1 cellular context compared by ENCODE assay signal in the genomic region with DNA sequence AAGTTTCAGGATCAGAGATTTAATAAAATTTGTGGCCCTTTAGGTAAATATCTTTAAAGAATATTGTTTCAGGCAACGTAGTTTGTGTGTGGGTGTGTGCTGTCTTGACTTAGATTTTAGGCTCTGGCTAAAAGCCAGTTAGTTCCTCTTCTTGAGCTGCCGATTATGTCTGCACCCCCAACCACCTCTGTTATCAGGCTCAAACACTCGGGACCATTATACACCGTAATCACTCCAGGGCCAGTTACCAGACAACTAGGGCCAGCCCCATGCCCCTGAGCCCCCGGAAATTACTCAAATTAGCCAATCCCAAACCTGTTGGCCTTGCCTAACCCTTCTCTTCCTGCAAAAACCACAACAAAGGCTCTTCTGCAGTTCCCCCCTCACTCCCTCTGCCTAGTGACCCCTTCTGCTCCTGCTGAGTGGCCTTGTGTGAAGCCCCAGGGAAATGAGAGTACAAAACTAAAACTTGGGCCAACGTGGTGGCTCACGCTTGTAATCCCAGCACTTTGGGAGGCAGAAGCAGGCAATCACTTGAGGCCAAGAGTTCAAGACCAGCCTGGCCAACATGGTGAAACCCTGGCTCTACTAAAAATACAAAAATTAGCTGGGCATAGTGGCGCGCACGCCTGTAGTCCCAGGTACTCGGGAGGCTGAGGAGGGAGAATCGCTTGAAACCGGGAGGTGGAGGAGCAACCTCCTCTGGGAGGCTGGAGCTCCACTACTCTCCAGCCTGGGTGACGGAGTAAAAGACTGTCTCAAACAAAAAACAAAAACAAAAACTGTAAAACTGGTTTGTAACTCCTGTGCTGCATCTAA.
TF ChIP-seq lines count a peak whose summit lies in the region.

No MANE protein-coding gene starts in this region.

TF ChIP-seq in HepG2, 621 proteins besides CTCF, POLR2A, EP300 and RAD21 (continued from another document and continues in another):
- no peak for TF ChIP-seq ELK4 (CRISPR knock-in tag; IDR thresholded peaks at IDR 0.05; ENCODE audit: borderline replicate concordance)
- TF ChIP-seq, protein P1, sequence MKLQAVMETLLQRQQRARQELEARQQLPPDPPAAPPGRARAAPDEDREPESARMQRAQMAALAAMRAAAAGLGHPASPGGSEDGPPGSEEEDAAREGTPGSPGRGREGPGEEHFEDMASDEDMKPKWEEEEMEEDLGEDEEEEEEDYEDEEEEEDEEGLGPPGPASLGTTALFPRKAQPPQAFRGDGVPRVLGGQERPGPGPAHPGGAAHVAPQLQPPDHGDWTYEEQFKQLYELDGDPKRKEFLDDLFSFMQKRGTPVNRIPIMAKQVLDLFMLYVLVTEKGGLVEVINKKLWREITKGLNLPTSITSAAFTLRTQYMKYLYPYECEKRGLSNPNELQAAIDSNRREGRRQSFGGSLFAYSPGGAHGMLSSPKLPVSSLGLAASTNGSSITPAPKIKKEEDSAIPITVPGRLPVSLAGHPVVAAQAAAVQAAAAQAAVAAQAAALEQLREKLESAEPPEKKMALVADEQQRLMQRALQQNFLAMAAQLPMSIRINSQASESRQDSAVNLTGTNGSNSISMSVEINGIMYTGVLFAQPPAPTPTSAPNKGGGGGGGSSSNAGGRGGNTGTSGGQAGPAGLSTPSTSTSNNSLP (IDR thresholded peaks at IDR 0.05; ENCODE audit: low read depth, low read length) = no peak
- TF ChIP-seq, protein P2, sequence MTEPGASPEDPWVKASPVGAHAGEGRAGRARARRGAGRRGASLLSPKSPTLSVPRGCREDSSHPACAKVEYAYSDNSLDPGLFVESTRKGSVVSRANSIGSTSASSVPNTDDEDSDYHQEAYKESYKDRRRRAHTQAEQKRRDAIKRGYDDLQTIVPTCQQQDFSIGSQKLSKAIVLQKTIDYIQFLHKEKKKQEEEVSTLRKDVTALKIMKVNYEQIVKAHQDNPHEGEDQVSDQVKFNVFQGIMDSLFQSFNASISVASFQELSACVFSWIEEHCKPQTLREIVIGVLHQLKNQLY (CRISPR knock-in tag; IDR thresholded peaks at IDR 0.05) = no peak
- TF ChIP-seq, protein P3, sequence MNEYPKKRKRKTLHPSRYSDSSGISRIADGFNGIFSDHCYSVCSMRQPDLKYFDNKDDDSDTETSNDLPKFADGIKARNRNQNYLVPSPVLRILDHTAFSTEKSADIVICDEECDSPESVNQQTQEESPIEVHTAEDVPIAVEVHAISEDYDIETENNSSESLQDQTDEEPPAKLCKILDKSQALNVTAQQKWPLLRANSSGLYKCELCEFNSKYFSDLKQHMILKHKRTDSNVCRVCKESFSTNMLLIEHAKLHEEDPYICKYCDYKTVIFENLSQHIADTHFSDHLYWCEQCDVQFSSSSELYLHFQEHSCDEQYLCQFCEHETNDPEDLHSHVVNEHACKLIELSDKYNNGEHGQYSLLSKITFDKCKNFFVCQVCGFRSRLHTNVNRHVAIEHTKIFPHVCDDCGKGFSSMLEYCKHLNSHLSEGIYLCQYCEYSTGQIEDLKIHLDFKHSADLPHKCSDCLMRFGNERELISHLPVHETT (CRISPR knock-in tag; conservative IDR thresholded peaks at IDR 0.05) = no peak
- TF ChIP-seq BCL6 (CRISPR knock-in tag; IDR thresholded peaks at IDR 0.05) = peak; percentile 51; the same call in 1 of the 2 replicates
- no peak for TF ChIP-seq MAFK (conservative IDR thresholded peaks at IDR 0.05 in 1 of 2, IDR thresholded peaks at IDR 0.05 in 1 of 2; ENCODE audit: low read length in 2 of 2)
- TF ChIP-seq HDAC2 (CRISPR knock-in tag; IDR thresholded peaks at IDR 0.05) = peak; percentile 72; the same call in 1 of the 2 replicates
- no peak for TF ChIP-seq ZNF282 (IDR thresholded peaks at IDR 0.05; ENCODE audit: partially characterized antibody)
- no peak for TF ChIP-seq ZNF83 (CRISPR knock-in tag; IDR thresholded peaks at IDR 0.05; ENCODE audit: borderline replicate concordance)
- no peak for TF ChIP-seq TBX3 (IDR thresholded peaks at IDR 0.05; ENCODE audit: borderline replicate concordance)
- no peak for TF ChIP-seq FIP1L1 (IDR thresholded peaks at IDR 0.05; ENCODE audit: borderline replicate concordance, insufficient read depth, low read depth, low read length)
- TF ChIP-seq JDP2 (CRISPR knock-in tag; IDR thresholded peaks at IDR 0.05; ENCODE audit: borderline replicate concordance) = no peak
- no peak for TF ChIP-seq HNRNPUL1 (IDR thresholded peaks at IDR 0.05; ENCODE audit: low read depth, low read length)
- TF ChIP-seq, protein P4, sequence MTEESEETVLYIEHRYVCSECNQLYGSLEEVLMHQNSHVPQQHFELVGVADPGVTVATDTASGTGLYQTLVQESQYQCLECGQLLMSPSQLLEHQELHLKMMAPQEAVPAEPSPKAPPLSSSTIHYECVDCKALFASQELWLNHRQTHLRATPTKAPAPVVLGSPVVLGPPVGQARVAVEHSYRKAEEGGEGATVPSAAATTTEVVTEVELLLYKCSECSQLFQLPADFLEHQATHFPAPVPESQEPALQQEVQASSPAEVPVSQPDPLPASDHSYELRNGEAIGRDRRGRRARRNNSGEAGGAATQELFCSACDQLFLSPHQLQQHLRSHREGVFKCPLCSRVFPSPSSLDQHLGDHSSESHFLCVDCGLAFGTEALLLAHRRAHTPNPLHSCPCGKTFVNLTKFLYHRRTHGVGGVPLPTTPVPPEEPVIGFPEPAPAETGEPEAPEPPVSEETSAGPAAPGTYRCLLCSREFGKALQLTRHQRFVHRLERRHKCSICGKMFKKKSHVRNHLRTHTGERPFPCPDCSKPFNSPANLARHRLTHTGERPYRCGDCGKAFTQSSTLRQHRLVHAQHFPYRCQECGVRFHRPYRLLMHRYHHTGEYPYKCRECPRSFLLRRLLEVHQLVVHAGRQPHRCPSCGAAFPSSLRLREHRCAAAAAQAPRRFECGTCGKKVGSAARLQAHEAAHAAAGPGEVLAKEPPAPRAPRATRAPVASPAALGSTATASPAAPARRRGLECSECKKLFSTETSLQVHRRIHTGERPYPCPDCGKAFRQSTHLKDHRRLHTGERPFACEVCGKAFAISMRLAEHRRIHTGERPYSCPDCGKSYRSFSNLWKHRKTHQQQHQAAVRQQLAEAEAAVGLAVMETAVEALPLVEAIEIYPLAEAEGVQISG (CRISPR knock-in tag; IDR thresholded peaks at IDR 0.05) = no peak
- no peak for TF ChIP-seq ZSCAN25 (CRISPR knock-in tag; IDR thresholded peaks at IDR 0.05)
- TF ChIP-seq PHF8 (CRISPR knock-in tag; IDR thresholded peaks at IDR 0.05) = no peak
- no peak for TF ChIP-seq CREB3 (CRISPR knock-in tag; IDR thresholded peaks at IDR 0.05)
- TF ChIP-seq SALL1 (CRISPR knock-in tag; IDR thresholded peaks at IDR 0.05) = peak; percentile 61
- TF ChIP-seq, protein P5, sequence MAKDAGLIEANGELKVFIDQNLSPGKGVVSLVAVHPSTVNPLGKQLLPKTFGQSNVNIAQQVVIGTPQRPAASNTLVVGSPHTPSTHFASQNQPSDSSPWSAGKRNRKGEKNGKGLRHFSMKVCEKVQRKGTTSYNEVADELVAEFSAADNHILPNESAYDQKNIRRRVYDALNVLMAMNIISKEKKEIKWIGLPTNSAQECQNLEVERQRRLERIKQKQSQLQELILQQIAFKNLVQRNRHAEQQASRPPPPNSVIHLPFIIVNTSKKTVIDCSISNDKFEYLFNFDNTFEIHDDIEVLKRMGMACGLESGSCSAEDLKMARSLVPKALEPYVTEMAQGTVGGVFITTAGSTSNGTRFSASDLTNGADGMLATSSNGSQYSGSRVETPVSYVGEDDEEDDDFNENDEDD (CRISPR knock-in tag; IDR thresholded peaks at IDR 0.05; ENCODE audit: borderline replicate concordance) = no peak
- peak; percentile 70 for TF ChIP-seq HOXA3 (CRISPR knock-in tag; IDR thresholded peaks at IDR 0.05)
- TF ChIP-seq FOXK1 (CRISPR knock-in tag; IDR thresholded peaks at IDR 0.05; ENCODE audit: borderline replicate concordance, low read depth) = peak; percentile 80; the same call in 1 of the 2 replicates
- TF ChIP-seq ZBTB42 (CRISPR knock-in tag; IDR thresholded peaks at IDR 0.05) = no peak
- TF ChIP-seq, protein P6, sequence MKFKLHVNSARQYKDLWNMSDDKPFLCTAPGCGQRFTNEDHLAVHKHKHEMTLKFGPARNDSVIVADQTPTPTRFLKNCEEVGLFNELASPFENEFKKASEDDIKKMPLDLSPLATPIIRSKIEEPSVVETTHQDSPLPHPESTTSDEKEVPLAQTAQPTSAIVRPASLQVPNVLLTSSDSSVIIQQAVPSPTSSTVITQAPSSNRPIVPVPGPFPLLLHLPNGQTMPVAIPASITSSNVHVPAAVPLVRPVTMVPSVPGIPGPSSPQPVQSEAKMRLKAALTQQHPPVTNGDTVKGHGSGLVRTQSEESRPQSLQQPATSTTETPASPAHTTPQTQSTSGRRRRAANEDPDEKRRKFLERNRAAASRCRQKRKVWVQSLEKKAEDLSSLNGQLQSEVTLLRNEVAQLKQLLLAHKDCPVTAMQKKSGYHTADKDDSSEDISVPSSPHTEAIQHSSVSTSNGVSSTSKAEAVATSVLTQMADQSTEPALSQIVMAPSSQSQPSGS (CRISPR knock-in tag; IDR thresholded peaks at IDR 0.05) = 0 out of 2 replicates have a peak, but pooled peaks have one; percentile 21
- TF ChIP-seq ZNF354B (CRISPR knock-in tag; IDR thresholded peaks at IDR 0.05) = no peak
- no peak for TF ChIP-seq ZNF619 (CRISPR knock-in tag; IDR thresholded peaks at IDR 0.05)
- TF ChIP-seq STAT6 (CRISPR knock-in tag; IDR thresholded peaks at IDR 0.05; ENCODE audit: borderline replicate concordance) = 0 out of 2 replicates have a peak, but pooled peaks have one; percentile 26
- no peak for TF ChIP-seq BRD4 (CRISPR knock-in tag; IDR thresholded peaks at IDR 0.05)
- no peak for TF ChIP-seq ESRRA (CRISPR knock-in tag; IDR thresholded peaks at IDR 0.05; ENCODE audit: low read depth)
- TF ChIP-seq KDM5B (CRISPR knock-in tag; IDR thresholded peaks at IDR 0.05; ENCODE audit: borderline replicate concordance) = no peak
- peak; percentile 60; the same call in 1 of the 2 replicates for TF ChIP-seq THAP11 (CRISPR knock-in tag; IDR thresholded peaks at IDR 0.05)
- no peak for TF ChIP-seq ZNF672 (CRISPR knock-in tag; IDR thresholded peaks at IDR 0.05)
- peak; percentile 84 for TF ChIP-seq SAP130 (CRISPR knock-in tag; IDR thresholded peaks at IDR 0.05; ENCODE audit: low read depth)
- no peak for TF ChIP-seq ZNF512 (CRISPR knock-in tag; IDR thresholded peaks at IDR 0.05)
- TF ChIP-seq ZC3H13 (CRISPR knock-in tag; IDR thresholded peaks at IDR 0.05) = no peak
- TF ChIP-seq ZNF629 (CRISPR knock-in tag; conservative IDR thresholded peaks at IDR 0.05) = no peak
- peak; percentile 100 for TF ChIP-seq CBFB (CRISPR knock-in tag; IDR thresholded peaks at IDR 0.05)
- no peak for TF ChIP-seq SRSF4 (IDR thresholded peaks at IDR 0.05; ENCODE audit: low read depth, low read length, poor library complexity, severe bottlenecking)
- TF ChIP-seq SAFB2 (CRISPR knock-in tag; IDR thresholded peaks at IDR 0.05; ENCODE audit: borderline replicate concordance, low read depth) = no peak
- TF ChIP-seq ZNF816 (CRISPR knock-in tag; IDR thresholded peaks at IDR 0.05; ENCODE audit: borderline replicate concordance) = no peak
- peak; percentile 74 for TF ChIP-seq ZGPAT (CRISPR knock-in tag; IDR thresholded peaks at IDR 0.05)
- TF ChIP-seq HNRNPLL (IDR thresholded peaks at IDR 0.05; ENCODE audit: low read depth, low read length, poor library complexity, severe bottlenecking) = no peak
- TF ChIP-seq AKAP8 (CRISPR knock-in tag; IDR thresholded peaks at IDR 0.05) = no peak
